Comparison of ENCODE assay signal across 8 cellular contexts in genomic region chr7:127253289-127254162, GRCh38. TPM values are rescaled to one million over a fixed set of nuclear protein-coding genes. Genes with fewer than 3 reads are reported as not detected.
A peak's percentile ranks its signal among the peaks of the same experiment; 100 is the strongest.
DNase-seq lines count a peak whose midpoint lies in the region; ATAC-seq and TF ChIP-seq lines count a peak whose summit lies in the region.

No MANE protein-coding gene starts in this region.

- H3K27me3 Mint-ChIP-seq in Caco-2 (ENCODE audit: insufficient read depth, unreplicated experiment) = peaks cover 39% of the 10 kb centered on the region
- peaks cover 40 to 87% (median 64%) of the 10 kb centered on the region in 5 donors for H3K27me3 Mint-ChIP-seq in naive thymus-derived CD8-positive, alpha-beta T cell
- H3K27me3 Mint-ChIP-seq in stimulated activated naive CD8-positive, alpha-beta T cell treated with anti-CD3 and anti-CD28 coated beads, Interleukin-15, amount 100 ng/mL, for 72 hours = peaks cover 95% of the 10 kb centered on the region

- H3K4me1 ChIP-seq in Caco-2 = peaks cover 8% of the 10 kb centered on the region; the same call in 1 of the 2 replicates

- POLR2A ChIA-PET in Caco-2 (lab: Charles Lee) = no interaction called here
- POLR2A ChIA-PET in naive thymus-derived CD8-positive, alpha-beta T cell (lab: Charles Lee) = interaction anchor here (1.8 kb wide), 1 partner anchor 193 kb away, joined by 4 read pairs; no protein-coding TSS in a partner anchor

- CTCF ChIA-PET in Caco-2 (lab: Charles Lee) = interaction anchor here (1.5 to 1.9 kb wide), 2 partner anchors 146 to 450 kb away, joined by 9 to 13 read pairs; no protein-coding TSS in a partner anchor

- H3K4me3 Mint-ChIP-seq in Caco-2 (ENCODE audit: unreplicated experiment) = peak overlapping the region; percentile 61
- peak overlapping the region; percentile 83 to 93 (median 88) for H3K4me3 Mint-ChIP-seq in naive thymus-derived CD8-positive, alpha-beta T cell
- H3K4me3 Mint-ChIP-seq in stimulated activated naive CD8-positive, alpha-beta T cell treated with anti-CD3 and anti-CD28 coated beads, Interleukin-15, amount 100 ng/mL, for 72 hours = peak overlapping the region; percentile 85 to 94

- no peaks in the 10 kb centered on the region for H3K36me3 Mint-ChIP-seq in Caco-2 (ENCODE audit: insufficient read depth, unreplicated experiment)
- no peaks in the 10 kb centered on the region for H3K36me3 Mint-ChIP-seq in naive thymus-derived CD8-positive, alpha-beta T cell

- BruUV-seq in Caco-2 (replicated peaks; lab: Mats Ljungman, UMichigan) = no TSS peak

- H3K27me3 ChIP-seq in Caco-2 (replicated peaks; ENCODE audit: control insufficient read depth, insufficient read depth, low read length) = peaks cover 12% of the 10 kb centered on the region

- H3K4me3 ChIP-seq in Caco-2 (ENCODE audit: low read depth, low read length) = peak overlapping the region; percentile 51

- intact Hi-C loops in Caco-2 (cut with micrococcal nuclease; ENCODE audit: unreplicated experiment) = loop anchor here (1.0 to 5.0 kb wide), 4 partner anchors 146 to 450 kb away; no protein-coding TSS in a partner anchor

- ATAC-seq in GM19463 (IDR thresholded peaks at IDR 0.05; ENCODE audit: unreplicated experiment) = peak; percentile 77
- ATAC-seq in HG03565 (IDR thresholded peaks at IDR 0.05; ENCODE audit: unreplicated experiment) = peak; percentile 75
- peak; percentile 76 to 79 for ATAC-seq in naive thymus-derived CD8-positive, alpha-beta T cell
- peak; percentile 76 for ATAC-seq in stimulated activated naive CD8-positive, alpha-beta T cell treated with anti-CD3 and anti-CD28 coated beads, Interleukin-15, amount 100 ng/mL, for 72 hours

- H3K36me3 ChIP-seq in Caco-2 (ENCODE audit: control insufficient read depth, insufficient read depth, low read length) = no peaks in the 10 kb centered on the region

- TF ChIP-seq CTCF in Caco-2 (IDR thresholded peaks at IDR 0.05; ENCODE audit: insufficient read depth in 1 of 2, low read depth in 1 of 2, low read length in 1 of 2, severe bottlenecking in 1 of 2, unreplicated experiment in 1 of 2) = peak; percentile 87 to 88

- no peak overlapping the region for H3K27ac Mint-ChIP-seq in Caco-2 (ENCODE audit: unreplicated experiment)
- H3K27ac Mint-ChIP-seq in naive thymus-derived CD8-positive, alpha-beta T cell = peak overlapping the region in 1 of 10 donors; percentile 9
- H3K27ac Mint-ChIP-seq in stimulated activated naive CD8-positive, alpha-beta T cell treated with anti-CD3 and anti-CD28 coated beads, Interleukin-15, amount 100 ng/mL, for 72 hours = no peak overlapping the region

- no peaks in the 10 kb centered on the region for H3K4me1 Mint-ChIP-seq in Caco-2 (ENCODE audit: low read depth, unreplicated experiment)
- H3K4me1 Mint-ChIP-seq in naive thymus-derived CD8-positive, alpha-beta T cell = peaks cover 7 to 28% (median 22%) of the 10 kb centered on the region in 4 donors
- peaks cover 22% of the 10 kb centered on the region for H3K4me1 Mint-ChIP-seq in stimulated activated naive CD8-positive, alpha-beta T cell treated with anti-CD3 and anti-CD28 coated beads, Interleukin-15, amount 100 ng/mL, for 72 hours

- H3K9me3 Mint-ChIP-seq in Caco-2 (ENCODE audit: unreplicated experiment) = no peaks in the 10 kb centered on the region
- H3K9me3 Mint-ChIP-seq in naive thymus-derived CD8-positive, alpha-beta T cell = no peaks in the 10 kb centered on the region
- no peaks in the 10 kb centered on the region for H3K9me3 Mint-ChIP-seq in stimulated activated naive CD8-positive, alpha-beta T cell treated with anti-CD3 and anti-CD28 coated beads, Interleukin-15, amount 100 ng/mL, for 72 hours

- peak; percentile 45 to 73 for DNase-seq in Caco-2
- DNase-seq in NOMO-1 treated with DMSO at 0.1 percent for 48 hours (lab: John Stamatoyannopoulos, UW; ENCODE audit: unreplicated experiment) = peak; percentile 1
- DNase-seq in activated T-helper 1 cell treated with Interleukin-2 at 50 U/mL for 16 hours (ENCODE audit: low read depth) = peak; percentile 33
- peak; percentile 38 for DNase-seq in fibroblast of peridontal ligament (ENCODE audit: extremely low read depth)
- peak; percentile 20 to 75 (median 54) for DNase-seq in naive thymus-derived CD8-positive, alpha-beta T cell
- peak; percentile 57 to 59 for DNase-seq in stimulated activated naive CD8-positive, alpha-beta T cell treated with anti-CD3 and anti-CD28 coated beads, Interleukin-15, amount 100 ng/mL, for 72 hours

- no peaks in the 10 kb centered on the region for H3K9me3 ChIP-seq in Caco-2

RNA-seq across cellular contexts. Expression of gene GRM8, which starts 0.8 kb away (rescaled TPM):
- total RNA-seq in Caco-2 (2022) = not detected in 2 replicates
- not detected for total RNA-seq in naive thymus-derived CD8-positive, alpha-beta T cell
- polyA plus RNA-seq in naive thymus-derived CD8-positive, alpha-beta T cell = not detected

Comparison
In these comparisons a context has a peak if more than half of its experiments do, and no peak if none do; other contexts are left out.
1. Peak in every context shown above with its lines: DNase-seq, ATAC-seq and H3K4me3 ChIP-seq.
2. DNase-seq: peak in every context shown above with its lines; median percentile 59 in Caco-2; 58 in stimulated activated naive CD8-positive, alpha-beta T cell treated with anti-CD3 and anti-CD28 coated beads, Interleukin-15, amount 100 ng/mL, for 72 hours; 54 in naive thymus-derived CD8-positive, alpha-beta T cell; 38 in fibroblast of peridontal ligament; 33 in activated T-helper 1 cell treated with Interleukin-2 at 50 U/mL for 16 hours; 1 in NOMO-1 treated with DMSO at 0.1 percent for 48 hours.